ENCODE assay signal across 20 cellular contexts in the genomic region with DNA sequence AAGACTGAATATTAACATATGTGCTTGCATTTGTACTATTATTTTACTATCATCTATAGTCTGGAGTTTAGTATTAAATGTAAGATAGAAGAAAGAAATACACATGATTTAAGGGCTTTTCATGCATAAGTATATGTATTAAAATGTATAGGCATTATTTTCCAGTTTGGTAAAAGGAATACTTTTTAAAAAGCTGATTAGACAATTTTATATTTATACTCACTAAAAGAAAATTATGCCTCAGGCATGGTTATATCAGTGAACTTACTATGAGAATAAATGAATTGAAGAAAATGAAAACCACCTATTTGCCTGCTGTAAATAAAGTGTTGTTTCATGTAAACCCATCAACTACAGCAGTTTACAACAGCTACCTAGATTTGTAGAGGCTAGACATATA.
DNase-seq lines count a peak whose midpoint lies in the region; ATAC-seq, FAIRE-seq and TF ChIP-seq lines count a peak whose summit lies in the region.
"Had no signal": no experiment of that assay in that cellular context is flagged by ENCODE, and none has a peak within 500 bp of the region (broad histone marks: within the 10 kb centered on the region; RNA-seq: fewer than 3 reads in every experiment).

No MANE protein-coding gene starts in this region.

- no peak for TF ChIP-seq POLR2A in HepG2 (IDR thresholded peaks at IDR 0.05; ENCODE audit: insufficient read depth in 1 of 2, low read depth in 2 of 2, low read length in 2 of 2)
- no peak for TF ChIP-seq POLR2A in right lobe of liver (IDR thresholded peaks at IDR 0.05)

- POLR2A ChIA-PET in HepG2 (lab: Yijun Ruan, JAX): no interaction called here
- POLR2A ChIA-PET in A673 (lab: Charles Lee; ENCODE audit: low non-redundant PET): no interaction called here

- no peaks in the 10 kb centered on the region for H4K20me1 ChIP-seq in HepG2 (ENCODE audit: insufficient read depth, low read length)
- no peaks in the 10 kb centered on the region for H4K20me1 ChIP-seq in smooth muscle cell (ENCODE audit: low read depth)

- H3F3A ChIP-seq in smooth muscle cell (ENCODE audit: low read depth): no peaks in the 10 kb centered on the region

- TF ChIP-seq RAD21 in HepG2 (CRISPR knock-in tag; IDR thresholded peaks at IDR 0.05): no peak

- no peak overlapping the region for H3K4me2 ChIP-seq in HepG2 (ENCODE audit: low read depth, low read length)
- H3K4me2 ChIP-seq in smooth muscle cell: no peak overlapping the region

- H3K36me3 ChIP-seq in HepG2 (replicated peaks in 1 of 2; ENCODE audit: control insufficient read depth in 1 of 2, insufficient read depth in 2 of 2, low read length in 2 of 2) (no peaks in the 10 kb centered on the region), right lobe of liver (no peaks in the 10 kb centered on the region), RWPE2 (ENCODE audit: low read depth) (no peaks in the 10 kb centered on the region), smooth muscle cell (ENCODE audit: low read depth) (no peaks in the 10 kb centered on the region), A673 (ENCODE audit: insufficient read depth, low read length, poor library complexity, severe bottlenecking) (no peaks in the 10 kb centered on the region)

- no peak for TF ChIP-seq EP300 in HepG2 (IDR thresholded peaks at IDR 0.05; ENCODE audit: low read depth in 2 of 2, low read length in 2 of 2)
- no peak for TF ChIP-seq EP300 in HepG2 (CRISPR knock-in tag; IDR thresholded peaks at IDR 0.05; ENCODE audit: borderline replicate concordance)

- CTCF ChIA-PET in HepG2 (lab: Yijun Ruan, JAX; ENCODE audit: low intra/inter-chr PET ratio, low total read pairs) (no interaction called here), A673 (lab: Charles Lee) (no interaction called here)

- H2AFZ ChIP-seq in HepG2 (ENCODE audit: low read length) (no peak overlapping the region), smooth muscle cell (ENCODE audit: low read depth) (no peak overlapping the region)
- H2AFZ ChIP-seq: GM23248 had no signal

- H3K4me3 ChIP-seq in HepG2 (replicated peaks in 1 of 3; ENCODE audit: insufficient read depth in 1 of 3, low read depth in 2 of 3, low read length in 3 of 3) (no peak overlapping the region), right lobe of liver (no peak overlapping the region), RWPE2 (ENCODE audit: severe bottlenecking) (no peak overlapping the region), smooth muscle cell (no peak overlapping the region), A673 (ENCODE audit: low read depth, low read length, poor library complexity, severe bottlenecking) (no peak overlapping the region)
- H3K4me3 ChIP-seq: GM23248 had no signal

- no peak for TF ChIP-seq CTCF in HepG2 (CRISPR knock-in tag; IDR thresholded peaks at IDR 0.05)
- no peak for TF ChIP-seq CTCF in right lobe of liver (IDR thresholded peaks at IDR 0.05)
- no peak for TF ChIP-seq CTCF in RWPE2 (IDR thresholded peaks at IDR 0.05; ENCODE audit: poor library complexity, severe bottlenecking)
- no peak for TF ChIP-seq CTCF in smooth muscle cell (IDR thresholded peaks at IDR 0.05; ENCODE audit: borderline replicate concordance, insufficient read depth, poor library complexity, severe bottlenecking)
- no peak for TF ChIP-seq CTCF in A673 (conservative IDR thresholded peaks at IDR 0.05; ENCODE audit: low read depth, low read length)

- intact Hi-C loops in HepG2 (cut with micrococcal nuclease; ENCODE audit: unreplicated experiment): no loop called here
- intact Hi-C loops in right lobe of liver (cut with DNase I): no loop called here
- intact Hi-C loops in A673 (cut with micrococcal nuclease; ENCODE audit: unreplicated experiment): no loop called here

- H3K79me2 ChIP-seq in HepG2 (ENCODE audit: insufficient read depth, low read length): no peaks in the 10 kb centered on the region
- no peaks in the 10 kb centered on the region for H3K79me2 ChIP-seq in smooth muscle cell (ENCODE audit: low read depth)

- H3K27ac ChIP-seq in HepG2 (ENCODE audit: extremely low read length, insufficient read depth, low read length) (no peak overlapping the region), right lobe of liver (no peak overlapping the region), RWPE2 (ENCODE audit: poor library complexity, severe bottlenecking) (peak overlapping the region; percentile 92), smooth muscle cell (ENCODE audit: low read depth) (peak overlapping the region; percentile 58), A673 (ENCODE audit: low read depth, low read length, poor library complexity, severe bottlenecking) (no peak overlapping the region)
- H3K27ac ChIP-seq: 22Rv1, GM23248 had no signal

- H3K4me1 ChIP-seq in HepG2 (ENCODE audit: insufficient read depth, low read length) (no peaks in the 10 kb centered on the region), right lobe of liver (no peaks in the 10 kb centered on the region), RWPE2 (ENCODE audit: insufficient read depth, poor library complexity, severe bottlenecking) (peaks cover 28% of the 10 kb centered on the region), smooth muscle cell (ENCODE audit: low read depth) (no peaks in the 10 kb centered on the region), A673 (ENCODE audit: insufficient read depth, low read length, poor library complexity, severe bottlenecking) (no peaks in the 10 kb centered on the region)
- H3K4me1 ChIP-seq: Caco-2 had no signal

- in situ Hi-C loops in HepG2 (cut with HindIII; ENCODE audit: extremely low pct_ligation_motif_present, low pct_unique_long_range_greater_than_20kb): no loop called here

- no peak overlapping the region for H3K9ac ChIP-seq in HepG2 (ENCODE audit: insufficient read depth, low read depth, low read length)
- H3K9ac ChIP-seq in smooth muscle cell (ENCODE audit: low read depth): no peak overlapping the region
- H3K9ac ChIP-seq: GM23248 had no signal

- no peak for FAIRE-seq in HepG2 (lab: Jason Lieb, UNC)
- FAIRE-seq: A204.1, G401.6, GM12892, GM19239, H1 had no signal

- no peaks in the 10 kb centered on the region for H3K27me3 ChIP-seq in HepG2 (ENCODE audit: control insufficient read depth in 1 of 2, insufficient read depth in 2 of 2, low read length in 2 of 2)
- no peaks in the 10 kb centered on the region for H3K27me3 ChIP-seq in right lobe of liver
- no peaks in the 10 kb centered on the region for H3K27me3 ChIP-seq in RWPE2 (ENCODE audit: insufficient read depth, poor library complexity, severe bottlenecking)
- H3K27me3 ChIP-seq in smooth muscle cell (ENCODE audit: low read depth): no peaks in the 10 kb centered on the region
- no peaks in the 10 kb centered on the region for H3K27me3 ChIP-seq in A673 (replicated peaks; ENCODE audit: insufficient read depth, low read depth, low read length, poor library complexity)

- ATAC-seq in HepG2 (no peak), right lobe of liver (no peak), RWPE2 (ENCODE audit: low read depth) (no peak)

- DNase-seq in HepG2 (ENCODE audit: low spot score) (no peak), right lobe of liver (no peak), RWPE2 (ENCODE audit: low spot score) (no peak), smooth muscle cell (lab: John Stamatoyannopoulos, UW; ENCODE audit: unreplicated experiment) (no peak), NCI-H345 treated with DMSO at 0.1 percent for 48 hours (lab: John Stamatoyannopoulos, UW; ENCODE audit: unreplicated experiment) (no peak), A673 (ENCODE audit: low spot score) (no peak)
- DNase-seq: C1 segment of cervical spinal cord; Caco-2; CD4-positive, alpha-beta memory T cell; DMS153; DND-41; GM23248; H7; HCEC 1CT had no signal

- no peaks in the 10 kb centered on the region for H3K9me3 ChIP-seq in HepG2 (ENCODE audit: low read length)
- H3K9me3 ChIP-seq in right lobe of liver: no peaks in the 10 kb centered on the region
- no peaks in the 10 kb centered on the region for H3K9me3 ChIP-seq in RWPE2 (ENCODE audit: severe bottlenecking)
- H3K9me3 ChIP-seq in smooth muscle cell (replicated peaks; ENCODE audit: low read depth): no peaks in the 10 kb centered on the region
- H3K9me3 ChIP-seq in A673 (ENCODE audit: low read depth, low read length, poor library complexity, severe bottlenecking): no peaks in the 10 kb centered on the region
- H3K9me3 ChIP-seq: Caco-2 had no signal

- BruUV-seq in HepG2 (replicated peaks; lab: Mats Ljungman, UMichigan): no TSS peak
- BruUV-seq in A673 (replicated peaks; lab: Mats Ljungman, UMichigan): no TSS peak

TF ChIP-seq in HepG2, 621 proteins besides CTCF, POLR2A, EP300 and RAD21:
- TF ChIP-seq AGO2 (optimal IDR thresholded peaks at IDR 0.05; ENCODE audit: low read depth, low read length): no peak
- TF ChIP-seq ZNF816 (CRISPR knock-in tag; IDR thresholded peaks at IDR 0.05; ENCODE audit: borderline replicate concordance): no peak
- TF ChIP-seq, protein P1, sequence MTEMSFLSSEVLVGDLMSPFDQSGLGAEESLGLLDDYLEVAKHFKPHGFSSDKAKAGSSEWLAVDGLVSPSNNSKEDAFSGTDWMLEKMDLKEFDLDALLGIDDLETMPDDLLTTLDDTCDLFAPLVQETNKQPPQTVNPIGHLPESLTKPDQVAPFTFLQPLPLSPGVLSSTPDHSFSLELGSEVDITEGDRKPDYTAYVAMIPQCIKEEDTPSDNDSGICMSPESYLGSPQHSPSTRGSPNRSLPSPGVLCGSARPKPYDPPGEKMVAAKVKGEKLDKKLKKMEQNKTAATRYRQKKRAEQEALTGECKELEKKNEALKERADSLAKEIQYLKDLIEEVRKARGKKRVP (CRISPR knock-in tag; IDR thresholded peaks at IDR 0.05): no peak
- TF ChIP-seq PRPF4 (IDR thresholded peaks at IDR 0.05; ENCODE audit: low read depth, low read length, poor library complexity, severe bottlenecking): no peak
- no peak for TF ChIP-seq ZNF264 (CRISPR knock-in tag; IDR thresholded peaks at IDR 0.05)
- peak; percentile 55 to 77 for TF ChIP-seq MAFK (conservative IDR thresholded peaks at IDR 0.05 in 1 of 2, IDR thresholded peaks at IDR 0.05 in 1 of 2; ENCODE audit: low read length in 2 of 2)
- TF ChIP-seq, protein P2, sequence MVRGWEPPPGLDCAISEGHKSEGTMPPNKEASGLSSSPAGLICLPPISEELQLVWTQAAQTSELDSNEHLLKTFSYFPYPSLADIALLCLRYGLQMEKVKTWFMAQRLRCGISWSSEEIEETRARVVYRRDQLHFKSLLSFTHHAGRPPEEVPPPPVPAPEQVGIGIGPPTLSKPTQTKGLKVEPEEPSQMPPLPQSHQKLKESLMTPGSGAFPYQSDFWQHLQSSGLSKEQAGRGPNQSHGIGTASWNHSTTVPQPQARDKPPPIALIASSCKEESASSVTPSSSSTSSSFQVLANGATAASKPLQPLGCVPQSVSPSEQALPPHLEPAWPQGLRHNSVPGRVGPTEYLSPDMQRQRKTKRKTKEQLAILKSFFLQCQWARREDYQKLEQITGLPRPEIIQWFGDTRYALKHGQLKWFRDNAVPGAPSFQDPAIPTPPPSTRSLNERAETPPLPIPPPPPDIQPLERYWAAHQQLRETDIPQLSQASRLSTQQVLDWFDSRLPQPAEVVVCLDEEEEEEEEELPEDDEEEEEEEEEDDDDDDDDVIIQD (CRISPR knock-in tag; IDR thresholded peaks at IDR 0.05; ENCODE audit: low read depth): no peak
- no peak for TF ChIP-seq TBX2 (CRISPR knock-in tag; IDR thresholded peaks at IDR 0.05; ENCODE audit: borderline replicate concordance)
- TF ChIP-seq MAFF (IDR thresholded peaks at IDR 0.05; ENCODE audit: low read depth, low read length): peak; percentile 52; the same call in 1 of the 2 replicates

Comparison
In these comparisons a context has a peak if more than half of its experiments do, and no peak if none do; other contexts are left out.
1. H3K27ac ChIP-seq: peak in RWPE2 (single experiment) and smooth muscle cell (single experiment); none in HepG2 (single experiment), right lobe of liver (0 of 3) and A673 (single experiment).